Comparison of ENCODE assay signal across 16 cellular contexts in the genomic region with DNA sequence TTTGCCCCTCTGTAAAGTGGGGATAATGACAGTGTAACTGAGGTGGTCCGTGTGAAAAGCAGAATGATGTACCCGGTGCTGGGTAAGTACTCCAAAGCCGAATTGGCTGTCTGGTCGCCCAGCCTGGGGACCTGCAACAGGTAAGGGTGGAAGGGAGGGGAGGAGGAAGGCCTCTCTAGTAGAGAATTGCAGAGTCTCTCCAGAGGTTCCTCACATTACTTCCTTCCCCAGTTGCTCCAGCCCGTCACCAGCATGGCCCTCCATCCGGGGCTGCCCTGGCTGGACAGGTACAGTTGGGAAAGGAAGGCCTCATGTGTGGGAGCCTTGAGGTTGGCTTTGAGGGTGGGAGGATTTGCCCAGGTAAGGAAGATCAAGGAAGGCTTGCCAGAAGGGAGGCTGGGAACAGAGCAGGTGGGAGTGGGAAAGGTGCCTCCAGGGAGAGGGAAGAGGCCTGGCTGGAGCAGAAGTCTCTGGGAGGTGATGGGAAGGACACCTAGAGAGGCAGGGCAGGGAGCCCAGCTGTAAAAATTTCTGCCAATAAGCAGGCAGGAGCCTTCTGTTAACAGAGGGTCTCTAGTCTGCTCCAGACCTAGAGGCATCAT. TPM values are rescaled to one million over a fixed set of nuclear protein-coding genes. Genes with fewer than 3 reads are reported as not detected.
DNase-seq lines count a peak whose midpoint lies in the region; ATAC-seq and TF ChIP-seq lines count a peak whose summit lies in the region.
"Had no signal": no experiment of that assay in that cellular context is flagged by ENCODE, and none has a peak within 500 bp of the region (broad histone marks: within the 10 kb centered on the region; RNA-seq: fewer than 3 reads in every experiment).

No MANE protein-coding gene starts in this region.

- 65 to 86% (median 74%) methylated on average over 6 of the region's 6 CpGs for WGBS in spleen, 5 donors

- peaks cover 22 to 95% (median 74%) of the 10 kb centered on the region in 6 donors for H3K4me1 ChIP-seq in spleen
- H3K4me1 ChIP-seq: Caco-2, SJSA1 had no signal

- ATAC-seq in T-helper 17 cell (no peak), HG02840 (IDR thresholded peaks at IDR 0.05; ENCODE audit: low FRiP score, unreplicated experiment) (no peak), GM21723 (IDR thresholded peaks at IDR 0.05; ENCODE audit: unreplicated experiment) (no peak), HG02970 (IDR thresholded peaks at IDR 0.05; ENCODE audit: low FRiP score, unreplicated experiment) (no peak)

- intact Hi-C loops in dendritic cell treated with granulocyte-macrophage colony-stimulating factor and Interleukin-4, amounts not matched to agents 40 ng/mL and 50 ng/mL, for 4 days (cut with micrococcal nuclease), result no loop called here
- intact Hi-C loops in spleen (cut with DNase I; ENCODE audit: low total_unique reads), result no loop called here

- no peak for DNase-seq in T-helper 2 cell treated with Interferon-gamma antibody and Interleukin-4, amounts not matched to agents 5 μg/mL and 100 μg/mL, for 36 hours (ENCODE audit: low spot score)
- DNase-seq in T-helper 2 cell, result no peak
- DNase-seq in T-helper 17 cell, result no peak
- peak; percentile 79 for DNase-seq in spleen
- DNase-seq: 8988T, Caco-2, GDM1, IMR-90, kidney glomerular epithelial cell, NCI-H1105 had no signal

- peak overlapping the region; percentile 27 to 97 (median 91) for H3K27ac ChIP-seq in spleen
- H3K27ac ChIP-seq: epithelial cell of prostate, SJSA1 had no signal

- no peaks in the 10 kb centered on the region for H3K27me3 Mint-ChIP-seq in T-helper 2 cell treated with Interferon-gamma antibody and Interleukin-4, amounts not matched to agents 5 μg/mL and 100 μg/mL, for 36 hours (ENCODE audit: low read depth)
- H3K27me3 Mint-ChIP-seq in T-helper 17 cell, result no peaks in the 10 kb centered on the region
- no peaks in the 10 kb centered on the region for H3K27me3 Mint-ChIP-seq in dendritic cell treated with granulocyte-macrophage colony-stimulating factor and Interleukin-4, amounts not matched to agents 40 ng/mL and 50 ng/mL, for 4 days

- H3K9me3 Mint-ChIP-seq in T-helper 2 cell treated with Interferon-gamma antibody and Interleukin-4, amounts not matched to agents 5 μg/mL and 100 μg/mL, for 36 hours, result no peaks in the 10 kb centered on the region
- no peaks in the 10 kb centered on the region for H3K9me3 Mint-ChIP-seq in dendritic cell treated with granulocyte-macrophage colony-stimulating factor and Interleukin-4, amounts not matched to agents 40 ng/mL and 50 ng/mL, for 4 days

- H3K27me3 ChIP-seq in spleen (replicated peaks in 1 of 7), result no peaks in the 10 kb centered on the region
- H3K27me3 ChIP-seq: SJSA1 had no signal

- TF ChIP-seq POLR2A in spleen (IDR thresholded peaks at IDR 0.05), result no peak

- H3K36me3 ChIP-seq in spleen, result no peaks in the 10 kb centered on the region
- H3K36me3 ChIP-seq: SJSA1 had no signal

- H3K4me3 ChIP-seq in spleen, result peak overlapping the region in 1 of 8 donors; percentile 21
- H3K4me3 ChIP-seq: SJSA1 had no signal

- H3K36me3 Mint-ChIP-seq in T-helper 2 cell treated with Interferon-gamma antibody and Interleukin-4, amounts not matched to agents 5 μg/mL and 100 μg/mL, for 36 hours (ENCODE audit: low read depth), result peaks cover 17% of the 10 kb centered on the region
- H3K36me3 Mint-ChIP-seq in T-helper 17 cell (ENCODE audit: low read depth), result no peaks in the 10 kb centered on the region
- H3K36me3 Mint-ChIP-seq in dendritic cell treated with granulocyte-macrophage colony-stimulating factor and Interleukin-4, amounts not matched to agents 40 ng/mL and 50 ng/mL, for 4 days (ENCODE audit: low read depth), result peaks cover 26% of the 10 kb centered on the region

- peaks cover 63% of the 10 kb centered on the region for H3K4me1 Mint-ChIP-seq in T-helper 2 cell treated with Interferon-gamma antibody and Interleukin-4, amounts not matched to agents 5 μg/mL and 100 μg/mL, for 36 hours (ENCODE audit: low read depth)
- peaks cover 49% of the 10 kb centered on the region for H3K4me1 Mint-ChIP-seq in T-helper 17 cell
- H3K4me1 Mint-ChIP-seq in dendritic cell treated with granulocyte-macrophage colony-stimulating factor and Interleukin-4, amounts not matched to agents 40 ng/mL and 50 ng/mL, for 4 days (ENCODE audit: low read depth), result peaks cover 100% of the 10 kb centered on the region

- no peak for TF ChIP-seq CTCF in spleen (IDR thresholded peaks at IDR 0.05 in 8 of 11, conservative IDR thresholded peaks at IDR 0.05 in 3 of 11)

- peak overlapping the region; percentile 97 for H3K4me3 Mint-ChIP-seq in T-helper 2 cell treated with Interferon-gamma antibody and Interleukin-4, amounts not matched to agents 5 μg/mL and 100 μg/mL, for 36 hours
- peak overlapping the region; percentile 97 for H3K4me3 Mint-ChIP-seq in T-helper 17 cell
- peak overlapping the region; percentile 40 for H3K4me3 Mint-ChIP-seq in dendritic cell treated with granulocyte-macrophage colony-stimulating factor and Interleukin-4, amounts not matched to agents 40 ng/mL and 50 ng/mL, for 4 days

- H3K27ac Mint-ChIP-seq in T-helper 2 cell treated with Interferon-gamma antibody and Interleukin-4, amounts not matched to agents 5 μg/mL and 100 μg/mL, for 36 hours, result peak overlapping the region; percentile 92
- peak overlapping the region; percentile 92 for H3K27ac Mint-ChIP-seq in T-helper 17 cell
- peak overlapping the region; percentile 92 for H3K27ac Mint-ChIP-seq in dendritic cell treated with granulocyte-macrophage colony-stimulating factor and Interleukin-4, amounts not matched to agents 40 ng/mL and 50 ng/mL, for 4 days

- no peaks in the 10 kb centered on the region for H3K9me3 ChIP-seq in T-helper 17 cell (ENCODE audit: control insufficient read depth, low read length, poor library complexity, severe bottlenecking)
- no peaks in the 10 kb centered on the region for H3K9me3 ChIP-seq in spleen
- H3K9me3 ChIP-seq: Caco-2, SJSA1 had no signal

RNA-seq across cellular contexts. Expression of a gene that starts 1.7 kb away (rescaled TPM):
- total RNA-seq in T-helper 17 cell (100 to 1,000 TPM; 115 to 129 TPM), spleen (100 to 1,000 TPM in 1 of 7 donors, 10 to 100 TPM in 6; 62.0 to 130 (median 82.6) TPM)
- polyA plus RNA-seq in spleen, result 100 to 1,000 TPM in 2 of 3 donors, 10 to 100 TPM in 1; 31.1 to 150 (median 115) TPM
- total RNA-seq: Caco-2, SJSA1 had no signal

Comparison
In these comparisons a context has a peak if more than half of its experiments do, and no peak if none do; other contexts are left out.
1. H3K4me3 Mint-ChIP-seq: peak in every context shown above with its lines; median percentile 97 in T-helper 2 cell treated with Interferon-gamma antibody and Interleukin-4, amounts not matched to agents 5 μg/mL and 100 μg/mL, for 36 hours; 97 in T-helper 17 cell; 40 in dendritic cell treated with granulocyte-macrophage colony-stimulating factor and Interleukin-4, amounts not matched to agents 40 ng/mL and 50 ng/mL, for 4 days.